In genomic region chr3:151327571-151328198, GRCh38 we compare ENCODE assay signal across 2 cellular contexts.
A peak's percentile ranks its signal among the peaks of the same experiment; 100 is the strongest.
TF ChIP-seq lines count a peak whose summit lies in the region.

No MANE protein-coding gene starts in this region.

TF ChIP-seq in IMR-90, 13 proteins besides CTCF, POLR2A, EP300 and RAD21:
- TF ChIP-seq MAZ (IDR thresholded peaks at IDR 0.05; ENCODE audit: borderline replicate concordance, low read depth, low read length) = no peak
- TF ChIP-seq SMC3 (IDR thresholded peaks at IDR 0.05; ENCODE audit: low read depth, low read length) = peak; percentile 54

TF ChIP-seq in WTC11, 78 proteins besides CTCF, POLR2A, EP300 and RAD21:
- TF ChIP-seq GTF2I (CRISPR knock-in tag; conservative IDR thresholded peaks at IDR 0.05) (no peak), AR (CRISPR knock-in tag; IDR thresholded peaks at IDR 0.05) (no peak), SMAD3 (CRISPR knock-in tag; IDR thresholded peaks at IDR 0.05; ENCODE audit: borderline replicate concordance) (no peak), RELA (CRISPR knock-in tag; IDR thresholded peaks at IDR 0.05; ENCODE audit: borderline replicate concordance) (no peak)
